Comparison of ENCODE assay signal across 8 cellular contexts in the genomic region with DNA sequence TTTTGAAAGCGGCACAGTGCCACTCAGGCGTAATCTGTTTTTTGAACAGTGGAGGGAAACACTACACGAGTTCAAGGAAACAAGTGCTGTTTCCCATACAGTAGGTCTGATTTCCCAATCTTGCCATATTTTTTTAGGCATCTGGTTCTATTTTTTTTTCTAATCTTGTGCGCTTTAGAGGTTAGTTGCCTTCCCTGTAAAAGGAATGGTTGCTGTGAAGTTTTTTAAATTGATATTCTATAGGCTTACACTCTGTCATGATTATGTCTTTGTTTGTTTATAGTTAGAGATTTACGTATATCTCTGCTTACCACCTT. TPM values are rescaled to one million over a fixed set of nuclear protein-coding genes. Genes with fewer than 3 reads are reported as not detected.
DNase-seq lines count a peak whose midpoint lies in the region; ATAC-seq and TF ChIP-seq lines count a peak whose summit lies in the region.

No MANE protein-coding gene starts in this region.

- peak overlapping the region; percentile 96 for H3K9ac ChIP-seq in SU-DHL-6 (ENCODE audit: low read length)

- H3K4me3 ChIP-seq in GM08714 (ENCODE audit: low read length): peak overlapping the region; percentile 60
- peak overlapping the region; percentile 81 for H3K4me3 ChIP-seq in SU-DHL-6 (ENCODE audit: insufficient read depth, low read length, poor library complexity, severe bottlenecking)
- peak overlapping the region; percentile 81 for H3K4me3 ChIP-seq in fibroblast of the aortic adventitia (ENCODE audit: low read depth, low read length)
- H3K4me3 ChIP-seq in retinal pigment epithelial cell (ENCODE audit: low read length): peak overlapping the region; percentile 83

- H3K27me3 ChIP-seq in SU-DHL-6 (ENCODE audit: low read length): no peaks in the 10 kb centered on the region

- DNase-seq in fibroblast of the aortic adventitia (ENCODE audit: low read depth) (no peak), retinal pigment epithelial cell (ENCODE audit: low read depth) (no peak), T-helper 9 cell (no peak), NCI-H1092 (lab: John Stamatoyannopoulos, UW) (no peak), NCI-H1694 (lab: John Stamatoyannopoulos, UW) (no peak)

- no peaks in the 10 kb centered on the region for H3K9me2 ChIP-seq in SU-DHL-6 (replicated peaks; ENCODE audit: insufficient read depth, low read length)

- no peak for TF ChIP-seq CTCF in SU-DHL-6 (IDR thresholded peaks at IDR 0.05; ENCODE audit: insufficient read depth, low read length, poor library complexity, severe bottlenecking)
- no peak for TF ChIP-seq CTCF in fibroblast of the aortic adventitia (IDR thresholded peaks at IDR 0.05; ENCODE audit: insufficient read depth, low read length)
- no peak for TF ChIP-seq CTCF in retinal pigment epithelial cell (conservative IDR thresholded peaks at IDR 0.05; ENCODE audit: low read depth, low read length)

- peaks cover 7% of the 10 kb centered on the region for H3F3A ChIP-seq in SU-DHL-6 (ENCODE audit: insufficient read depth)

- no peaks in the 10 kb centered on the region for H3K36me3 ChIP-seq in SU-DHL-6 (ENCODE audit: low read length)

- no peak overlapping the region for H3K27ac ChIP-seq in SU-DHL-6 (ENCODE audit: low read depth, low read length)

- no peak overlapping the region for H2AFZ ChIP-seq in SU-DHL-6 (ENCODE audit: low read depth, low read length, severe bottlenecking)

- no peaks in the 10 kb centered on the region for H3K9me3 ChIP-seq in SU-DHL-6 (ENCODE audit: insufficient read depth, low read length)

- H3K79me2 ChIP-seq in SU-DHL-6 (ENCODE audit: insufficient read depth, low read length): peaks cover 62% of the 10 kb centered on the region

- H3K4me2 ChIP-seq in SU-DHL-6 (ENCODE audit: low read depth, low read length, poor library complexity, severe bottlenecking): peak overlapping the region; percentile 87

- peaks cover 27% of the 10 kb centered on the region for H4K20me1 ChIP-seq in SU-DHL-6 (ENCODE audit: low read depth, low read length)

- ATAC-seq in HG02798 (IDR thresholded peaks at IDR 0.05; ENCODE audit: poor library complexity, unreplicated experiment): no peak

RNA-seq across cellular contexts. Expression of gene NASP, which starts 1.2 kb away (rescaled TPM):
- total RNA-seq in fibroblast of the aortic adventitia (ENCODE audit: low replicate concordance): 57.1 and 118 TPM in 2 replicates

RNA-seq across cellular contexts. Expression of gene AKR1A1, which starts 34.4 kb away (rescaled TPM):
- total RNA-seq in fibroblast of the aortic adventitia (ENCODE audit: low replicate concordance): 128 and 174 TPM in 2 replicates

RNA-seq across cellular contexts. Expression of gene CCDC17, which starts 38.8 kb away (rescaled TPM):
- total RNA-seq in fibroblast of the aortic adventitia (ENCODE audit: low replicate concordance): 0.72 and 4.0 TPM in 2 replicates
